Comparison of ENCODE assay signal across 8 cellular contexts in the genomic region with DNA sequence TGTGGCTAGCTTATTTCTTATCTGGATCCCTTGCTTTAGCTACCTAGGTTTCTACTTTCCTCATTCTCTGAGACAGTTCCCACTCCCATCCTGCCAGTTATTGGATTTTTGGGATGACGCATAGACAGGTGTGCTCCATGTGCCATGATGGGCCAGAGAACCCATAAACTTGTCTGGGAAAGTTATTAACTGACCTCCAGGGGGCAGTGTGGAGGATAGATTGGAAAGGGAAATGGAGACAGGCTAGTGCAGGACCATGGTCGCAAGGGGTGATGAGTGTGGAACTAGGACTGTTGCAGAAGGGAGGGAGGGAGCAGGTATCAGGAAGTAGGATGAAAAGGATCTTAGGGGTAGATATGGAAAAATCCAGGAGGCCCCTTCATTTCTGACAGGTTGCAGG.
DNase-seq lines count a peak whose midpoint lies in the region; ATAC-seq, FAIRE-seq and TF ChIP-seq lines count a peak whose summit lies in the region.

No MANE protein-coding gene starts in this region.

- no peak overlapping the region for H3K9ac ChIP-seq in kidney (ENCODE audit: low read length in 2 of 2)

- no peaks in the 10 kb centered on the region for H3K9me3 ChIP-seq in AG04450 (ENCODE audit: control insufficient read depth, insufficient read depth, low read length)
- no peaks in the 10 kb centered on the region for H3K9me3 ChIP-seq in kidney (ENCODE audit: control insufficient read depth in 1 of 2, low read length in 2 of 2)
- H3K9me3 ChIP-seq in upper lobe of right lung = no peaks in the 10 kb centered on the region
- no peaks in the 10 kb centered on the region for H3K9me3 ChIP-seq in prostate gland

- no peak overlapping the region for H3K4me3 Mint-ChIP-seq in activated T-cell treated with anti-CD3 and anti-CD28 coated beads, Interleukin-2, amount 50 U/mL, for 72 hours

- 85% methylated on average over 2 of the region's 2 CpGs for WGBS in prostate gland

- no peaks in the 10 kb centered on the region for H3K36me3 Mint-ChIP-seq in activated T-cell treated with anti-CD3 and anti-CD28 coated beads, Interleukin-2, amount 50 U/mL, for 72 hours (ENCODE audit: insufficient read depth in 2 of 2)

- H3K27me3 Mint-ChIP-seq in activated T-cell treated with anti-CD3 and anti-CD28 coated beads, Interleukin-2, amount 50 U/mL, for 72 hours (ENCODE audit: low read depth) = peaks cover 2% of the 10 kb centered on the region

- POLR2A ChIA-PET in AG04450 (lab: Yijun Ruan, JAX) = no interaction called here

- CTCF ChIA-PET in AG04450 (lab: Charles Lee) = interaction anchor here (0.6 to 1.5 kb wide), 4 partner anchors 188 to 860 kb away, joined by 3 to 6 read pairs (median 3); no protein-coding TSS in a partner anchor

- H3K27ac Mint-ChIP-seq in activated T-cell treated with anti-CD3 and anti-CD28 coated beads, Interleukin-2, amount 50 U/mL, for 72 hours = no peak overlapping the region

- intact Hi-C loops in kidney (cut with DNase I) (no loop called here), upper lobe of right lung (cut with DNase I) (no loop called here), prostate gland (cut with DNase I) (no loop called here)

- H3K4me1 ChIP-seq in kidney (ENCODE audit: control insufficient read depth in 1 of 2, insufficient read depth in 1 of 2, low read depth in 1 of 2, low read length in 2 of 2) = no peaks in the 10 kb centered on the region
- H3K4me1 ChIP-seq in upper lobe of right lung = no peaks in the 10 kb centered on the region
- peaks cover 5% of the 10 kb centered on the region for H3K4me1 ChIP-seq in prostate gland (replicated peaks)

- TF ChIP-seq CTCF in AG04450 (IDR thresholded peaks at IDR 0.05; ENCODE audit: low read depth, low read length) (peak; percentile 39), kidney (IDR thresholded peaks at IDR 0.05; ENCODE audit: borderline replicate concordance, extremely low read depth, insufficient read depth) (peak; percentile 40), upper lobe of right lung (IDR thresholded peaks at IDR 0.05) (peak; percentile 49), prostate gland (IDR thresholded peaks at IDR 0.05) (peak in 2 of 4 experiments; percentile 16 to 24)

- ATAC-seq in activated T-cell treated with anti-CD3 and anti-CD28 coated beads, Interleukin-2, amount 50 U/mL, for 72 hours (replicated peaks in 1 of 2) = peak; percentile 34 to 50
- peak; percentile 66 for ATAC-seq in upper lobe of right lung

- TF ChIP-seq POLR2A in prostate gland (IDR thresholded peaks at IDR 0.05) = no peak

- no peak for DNase-seq in AG04450 (ENCODE audit: low read depth, low spot score)
- peak; percentile 50 for DNase-seq in ELR (ENCODE audit: low read depth)
- DNase-seq in NCI-H1105 treated with DMSO at 0.1 percent for 48 hours (lab: John Stamatoyannopoulos, UW) = peak; percentile 54
- DNase-seq in activated T-cell treated with anti-CD3 and anti-CD28 coated beads, Interleukin-2, amount 50 U/mL, for 72 hours = peak; percentile 49 to 51
- no peak for DNase-seq in kidney
- no peak for DNase-seq in upper lobe of right lung
- DNase-seq in midbrain (lab: John Stamatoyannopoulos, UW) = no peak
- DNase-seq in prostate gland (ENCODE audit: low spot score) = no peak

- H3K4me1 Mint-ChIP-seq in activated T-cell treated with anti-CD3 and anti-CD28 coated beads, Interleukin-2, amount 50 U/mL, for 72 hours (ENCODE audit: low read depth) = no peaks in the 10 kb centered on the region

- H3K9me3 Mint-ChIP-seq in activated T-cell treated with anti-CD3 and anti-CD28 coated beads, Interleukin-2, amount 50 U/mL, for 72 hours = no peaks in the 10 kb centered on the region

- H3K27me3 ChIP-seq in AG04450 (ENCODE audit: control insufficient read depth, insufficient read depth, low read length) (no peaks in the 10 kb centered on the region), upper lobe of right lung (no peaks in the 10 kb centered on the region), prostate gland (replicated peaks; ENCODE audit: insufficient read depth) (no peaks in the 10 kb centered on the region)

- no peaks in the 10 kb centered on the region for H3K36me3 ChIP-seq in kidney (ENCODE audit: control insufficient read depth in 1 of 2, insufficient read depth in 2 of 2, low read length in 2 of 2)
- H3K36me3 ChIP-seq in upper lobe of right lung = no peaks in the 10 kb centered on the region
- H3K36me3 ChIP-seq in prostate gland = no peaks in the 10 kb centered on the region

- no peak for FAIRE-seq in kidney (lab: Jason Lieb, UNC)

- H3K27ac ChIP-seq in AG04450 (ENCODE audit: low read depth, low read length) = no peak overlapping the region
- H3K27ac ChIP-seq in kidney (ENCODE audit: low read depth in 2 of 2, low read length in 2 of 2) = no peak overlapping the region
- H3K27ac ChIP-seq in upper lobe of right lung = no peak overlapping the region
- H3K27ac ChIP-seq in prostate gland = no peak overlapping the region

- H3K4me3 ChIP-seq in AG04450 (ENCODE audit: low read depth, low read length) (no peak overlapping the region), kidney (ENCODE audit: low read length in 2 of 2) (no peak overlapping the region), upper lobe of right lung (no peak overlapping the region), prostate gland (no peak overlapping the region)

Comparison
In these comparisons a context has a peak if more than half of its experiments do, and no peak if none do; other contexts are left out.
1. DNase-seq: peak in ELR (single experiment), NCI-H1105 treated with DMSO at 0.1 percent for 48 hours (single experiment) and activated T-cell treated with anti-CD3 and anti-CD28 coated beads, Interleukin-2, amount 50 U/mL, for 72 hours (2 of 2); none in AG04450 (single experiment), kidney (single experiment), upper lobe of right lung (single experiment), midbrain (single experiment) and prostate gland (single experiment).